ENCODE assay signal across 8 cellular contexts in the genomic region with DNA sequence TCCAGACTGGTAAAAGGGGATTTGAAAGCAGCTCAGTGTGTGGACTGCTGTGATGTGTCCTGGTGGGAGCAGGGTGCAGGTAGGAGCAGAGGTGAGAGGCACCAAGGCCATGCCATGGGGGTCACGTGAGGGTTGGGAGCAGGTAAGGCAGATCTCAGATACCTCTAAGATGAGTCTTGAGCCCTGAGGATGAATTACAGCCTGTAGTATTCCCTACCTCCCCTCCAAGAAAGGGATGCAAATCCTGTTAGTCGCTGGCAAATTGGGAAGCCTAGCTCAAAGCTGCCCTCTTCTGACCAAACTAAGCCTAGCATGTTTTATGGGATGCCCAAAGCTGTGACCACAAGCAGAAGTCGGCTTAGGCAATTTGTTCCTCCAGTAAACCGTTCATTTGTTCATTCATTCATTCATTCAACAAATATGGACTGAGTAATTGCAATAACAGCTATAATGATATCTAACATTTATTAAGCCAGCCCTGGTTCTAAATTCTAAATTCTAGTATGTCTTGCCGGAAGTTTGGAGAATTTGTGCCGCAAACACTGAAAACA. TPM values are rescaled to one million over a fixed set of nuclear protein-coding genes. Genes with fewer than 3 reads are reported as not detected.
DNase-seq lines count a peak whose midpoint lies in the region; ATAC-seq and TF ChIP-seq lines count a peak whose summit lies in the region.

No MANE protein-coding gene starts in this region.

- H2AFZ ChIP-seq in Karpas-422 (ENCODE audit: low read length), result no peak overlapping the region

- DNase-seq in EL (peak; percentile 80), Karpas-422 (peak; percentile 69), RKO (ENCODE audit: low spot score) (peak; percentile 54), germinal center (ENCODE audit: low spot score) (peak; percentile 53), osteocyte (ENCODE audit: extremely low spot score, unreplicated experiment) (peak; percentile 88)
- DNase-seq in activated naive CD4-positive, alpha-beta T cell treated with anti-CD3 and anti-CD28 coated beads, Interleukin-2, amount 10 ng/mL, durations not matched to agents 7 days and 5 days, result peak; percentile 68

- no peak overlapping the region for H3K27ac ChIP-seq in Karpas-422 (ENCODE audit: low read length)

- no peak for ATAC-seq in GM19455 (IDR thresholded peaks at IDR 0.05; ENCODE audit: unreplicated experiment)
- ATAC-seq in HG03565 (IDR thresholded peaks at IDR 0.05; ENCODE audit: unreplicated experiment), result no peak

- no peak overlapping the region for H3K27ac Mint-ChIP-seq in activated naive CD4-positive, alpha-beta T cell treated with anti-CD3 and anti-CD28 coated beads, Interleukin-2, amount 10 ng/mL, durations not matched to agents 7 days and 5 days
- H3K27ac Mint-ChIP-seq in osteocyte (ENCODE audit: unreplicated experiment), result peak overlapping the region; percentile 65

- H3K27me3 Mint-ChIP-seq in activated naive CD4-positive, alpha-beta T cell treated with anti-CD3 and anti-CD28 coated beads, Interleukin-2, amount 10 ng/mL, durations not matched to agents 7 days and 5 days, result peaks cover 63% of the 10 kb centered on the region
- peaks cover 6% of the 10 kb centered on the region for H3K27me3 Mint-ChIP-seq in osteocyte (ENCODE audit: unreplicated experiment)

- no peaks in the 10 kb centered on the region for H3K36me3 ChIP-seq in Karpas-422 (ENCODE audit: insufficient read depth, low read length)

- no peak overlapping the region for H3K4me3 Mint-ChIP-seq in activated naive CD4-positive, alpha-beta T cell treated with anti-CD3 and anti-CD28 coated beads, Interleukin-2, amount 10 ng/mL, durations not matched to agents 7 days and 5 days
- H3K4me3 Mint-ChIP-seq in osteocyte (ENCODE audit: unreplicated experiment), result no peak overlapping the region

- peaks cover 7% of the 10 kb centered on the region for H3K4me1 ChIP-seq in Karpas-422 (ENCODE audit: low read length)

- peaks cover 27% of the 10 kb centered on the region for H3K4me1 Mint-ChIP-seq in activated naive CD4-positive, alpha-beta T cell treated with anti-CD3 and anti-CD28 coated beads, Interleukin-2, amount 10 ng/mL, durations not matched to agents 7 days and 5 days
- H3K4me1 Mint-ChIP-seq in osteocyte (ENCODE audit: unreplicated experiment), result peaks cover 32% of the 10 kb centered on the region

- H3K9me3 Mint-ChIP-seq in activated naive CD4-positive, alpha-beta T cell treated with anti-CD3 and anti-CD28 coated beads, Interleukin-2, amount 10 ng/mL, durations not matched to agents 7 days and 5 days, result no peaks in the 10 kb centered on the region
- H3K9me3 Mint-ChIP-seq in osteocyte (ENCODE audit: unreplicated experiment), result no peaks in the 10 kb centered on the region

- no peaks in the 10 kb centered on the region for H4K20me1 ChIP-seq in Karpas-422 (ENCODE audit: insufficient read depth, low read depth, low read length)

- no peak overlapping the region for H3K4me3 ChIP-seq in Karpas-422 (ENCODE audit: low read length)

- CTCF ChIA-PET in activated naive CD4-positive, alpha-beta T cell treated with anti-CD3 and anti-CD28 coated beads, Interleukin-2, amount 10 ng/mL, durations not matched to agents 7 days and 5 days (lab: Charles Lee), result interaction anchor here (0.7 to 29.1 kb wide), 22 partner anchors 8 to 334 kb away, joined by 3 to 1108 read pairs (median 5); partner anchors contain the start of gene TMCC2

- H3K9me3 ChIP-seq in Karpas-422 (ENCODE audit: low read length), result no peaks in the 10 kb centered on the region

- H3K27me3 ChIP-seq in Karpas-422 (ENCODE audit: low read length), result no peaks in the 10 kb centered on the region; the same call in 1 of the 2 replicates

- H3K9ac ChIP-seq in Karpas-422 (ENCODE audit: low read length), result no peak overlapping the region

- no peak overlapping the region for H3K4me2 ChIP-seq in Karpas-422 (ENCODE audit: low read depth, low read length, poor library complexity, severe bottlenecking)

- H3K79me2 ChIP-seq in Karpas-422 (ENCODE audit: low read length), result no peaks in the 10 kb centered on the region

- peak; percentile 91 for TF ChIP-seq CTCF in osteocyte (IDR thresholded peaks at IDR 0.05)

- no peaks in the 10 kb centered on the region for H3K9me2 ChIP-seq in Karpas-422 (replicated peaks; ENCODE audit: insufficient read depth, low read length)

- peaks cover 9% of the 10 kb centered on the region for H3K36me3 Mint-ChIP-seq in activated naive CD4-positive, alpha-beta T cell treated with anti-CD3 and anti-CD28 coated beads, Interleukin-2, amount 10 ng/mL, durations not matched to agents 7 days and 5 days
- no peaks in the 10 kb centered on the region for H3K36me3 Mint-ChIP-seq in osteocyte (ENCODE audit: unreplicated experiment)

RNA-seq across cellular contexts. Expression of gene NUAK2, which starts 3.9 kb away (rescaled TPM):
- total RNA-seq in Karpas-422 (2014; rRNA removed; shearing (Covaris generic); ENCODE audit: low replicate concordance), result 1.4 TPM in 2 replicates
- total RNA-seq in osteocyte, result 4.3 and 4.5 TPM in 2 replicates

RNA-seq across cellular contexts. Expression of gene KLHDC8A, which starts 31.3 kb away (rescaled TPM):
- total RNA-seq in Karpas-422 (2014; rRNA removed; shearing (Covaris generic); ENCODE audit: low replicate concordance), result not detected in 2 replicates
- total RNA-seq in osteocyte, result not detected in 2 replicates
